ENCODE assay signal across 9 cellular contexts in genomic region chr12:14828896-14829295, GRCh38. TPM values are rescaled to one million over a fixed set of nuclear protein-coding genes. Genes with fewer than 3 reads are reported as not detected.
DNase-seq lines count a peak whose midpoint lies in the region; ATAC-seq and TF ChIP-seq lines count a peak whose summit lies in the region.
"Had no signal": no experiment of that assay in that cellular context is flagged by ENCODE, and none has a peak within 500 bp of the region (broad histone marks: within the 10 kb centered on the region; RNA-seq: fewer than 3 reads in every experiment).

No MANE protein-coding gene starts in this region.

- H3K9me3 Mint-ChIP-seq in endothelial cell (ENCODE audit: unreplicated experiment) = no peaks in the 10 kb centered on the region
- H3K9me3 Mint-ChIP-seq: dendritic cell treated with granulocyte-macrophage colony-stimulating factor and Interleukin-4, amounts not matched to agents 40 ng/mL and 50 ng/mL, for 4 days had no signal

- peaks cover 4% of the 10 kb centered on the region for H3K27me3 Mint-ChIP-seq in endothelial cell (ENCODE audit: unreplicated experiment)

- DNase-seq in DMS 273 (lab: John Stamatoyannopoulos, UW; ENCODE audit: unreplicated experiment) (peak; percentile 47), DMS 273 treated with DMSO at 0.1 percent for 48 hours (lab: John Stamatoyannopoulos, UW) (no peak), SK-MEL-5 (ENCODE audit: low read depth, low spot score) (peak; percentile 77), myocyte (ENCODE audit: low read depth) (peak; percentile 18), endothelial cell (ENCODE audit: low spot score) (no peak)
- DNase-seq in stimulated activated CD4-positive, alpha-beta T cell treated with anti-CD3 and anti-CD28 coated beads, Interleukin-4, amount 100 ng/mL, for 24 hours = no peak
- no peak for DNase-seq in activated CD4-positive, alpha-beta T cell treated with anti-CD3 and anti-CD28 coated beads for 4 hours

- no peak for TF ChIP-seq CTCF in endothelial cell (IDR thresholded peaks at IDR 0.05; ENCODE audit: unreplicated experiment)

- ATAC-seq in HG02623 (IDR thresholded peaks at IDR 0.05; ENCODE audit: unreplicated experiment) = peak; percentile 74

- no peak overlapping the region for H3K27ac Mint-ChIP-seq in endothelial cell (ENCODE audit: unreplicated experiment)
- H3K27ac Mint-ChIP-seq: dendritic cell treated with granulocyte-macrophage colony-stimulating factor and Interleukin-4, amounts not matched to agents 40 ng/mL and 50 ng/mL, for 4 days had no signal

- no peaks in the 10 kb centered on the region for H3K36me3 Mint-ChIP-seq in endothelial cell (ENCODE audit: low read depth, unreplicated experiment)

- no peak overlapping the region for H3K4me3 Mint-ChIP-seq in endothelial cell (ENCODE audit: unreplicated experiment)
- H3K4me3 Mint-ChIP-seq: dendritic cell treated with granulocyte-macrophage colony-stimulating factor and Interleukin-4, amounts not matched to agents 40 ng/mL and 50 ng/mL, for 4 days had no signal

- in situ Hi-C loops in SK-MEL-5 (cut with HindIII; ENCODE audit: low pct_unique_long_range_greater_than_20kb, low sequenced_read_pairs) = no loop called here

- H3K4me1 Mint-ChIP-seq in endothelial cell (ENCODE audit: unreplicated experiment) = peaks cover 7% of the 10 kb centered on the region

RNA-seq across cellular contexts. Expression of gene ART4, which starts 14.4 kb away (rescaled TPM):
- not detected in 2 replicates for total RNA-seq in SK-MEL-5 (2014; rRNA removed; shearing (Covaris generic))
- polyA plus RNA-seq in SK-MEL-5 (2015; cell fraction: cytosol; rRNA removed) = not detected in 2 replicates
- polyA plus RNA-seq in SK-MEL-5 (2015; cell fraction: nucleus; rRNA removed) = not detected in 2 replicates
- total RNA-seq in myocyte = not detected in 2 replicates
- polyA plus RNA-seq in myocyte (2012) = 0.03 TPM
- 3.5 TPM for total RNA-seq in endothelial cell (ENCODE audit: unreplicated experiment)

RNA-seq across cellular contexts. Expression of gene SMCO3, which starts 14.9 kb away (rescaled TPM):
- total RNA-seq in SK-MEL-5 (2014; rRNA removed; shearing (Covaris generic)) = 0.24 TPM in 1 of 2 replicates, not detected in the other
- polyA plus RNA-seq in SK-MEL-5 (2015; cell fraction: cytosol; rRNA removed) = 0.05 and 0.09 TPM in 2 replicates
- polyA plus RNA-seq in SK-MEL-5 (2015; cell fraction: nucleus; rRNA removed) = not detected in 2 replicates
- total RNA-seq in myocyte (not detected in 2 replicates), endothelial cell (ENCODE audit: unreplicated experiment) (0.13 TPM)
- 0.09 TPM for polyA plus RNA-seq in myocyte (2012)

RNA-seq across cellular contexts. Expression of gene C12orf60, which starts 25.4 kb away (rescaled TPM):
- 14.1 and 15.9 TPM in 2 replicates for total RNA-seq in SK-MEL-5 (2014; rRNA removed; shearing (Covaris generic))
- 4.2 and 4.3 TPM in 2 replicates for polyA plus RNA-seq in SK-MEL-5 (2015; cell fraction: cytosol; rRNA removed)
- 2.0 and 5.4 TPM in 2 replicates for polyA plus RNA-seq in SK-MEL-5 (2015; cell fraction: nucleus; rRNA removed)
- total RNA-seq in myocyte (1.5 and 1.8 TPM in 2 replicates), endothelial cell (ENCODE audit: unreplicated experiment) (1.8 TPM)
- polyA plus RNA-seq in myocyte (2012) = 1.6 TPM

RNA-seq across cellular contexts. Expression of gene WBP11, which starts 25.6 kb away (rescaled TPM):
- total RNA-seq in SK-MEL-5 (2014; rRNA removed; shearing (Covaris generic)) = 33.2 and 33.7 TPM in 2 replicates
- polyA plus RNA-seq in SK-MEL-5 (2015; cell fraction: cytosol; rRNA removed) = 62.4 and 70.6 TPM in 2 replicates
- polyA plus RNA-seq in SK-MEL-5 (2015; cell fraction: nucleus; rRNA removed) = 28.4 and 34.5 TPM in 2 replicates
- total RNA-seq in myocyte (20.5 and 26.5 TPM in 2 replicates), endothelial cell (ENCODE audit: unreplicated experiment) (64.6 TPM)
- polyA plus RNA-seq in myocyte (2012) = 27.6 TPM

RNA-seq across cellular contexts. Expression of gene MGP, which starts 56.8 kb away (rescaled TPM):
- 402 and 415 TPM in 2 replicates for total RNA-seq in SK-MEL-5 (2014; rRNA removed; shearing (Covaris generic))
- 169 and 276 TPM in 2 replicates for polyA plus RNA-seq in SK-MEL-5 (2015; cell fraction: cytosol; rRNA removed)
- 34.3 and 59.2 TPM in 2 replicates for polyA plus RNA-seq in SK-MEL-5 (2015; cell fraction: nucleus; rRNA removed)
- total RNA-seq in myocyte (not detected in 2 replicates), endothelial cell (ENCODE audit: unreplicated experiment) (0.26 TPM)
- 0.33 TPM for polyA plus RNA-seq in myocyte (2012)

Comparison
In these comparisons a context has a peak if more than half of its experiments do, and no peak if none do; other contexts are left out.
1. DNase-seq: peak in DMS 273 (single experiment), SK-MEL-5 (single experiment) and myocyte (single experiment); none in DMS 273 treated with DMSO at 0.1 percent for 48 hours (single experiment), stimulated activated CD4-positive, alpha-beta T cell treated with anti-CD3 and anti-CD28 coated beads, Interleukin-4, amount 100 ng/mL, for 24 hours (single experiment), activated CD4-positive, alpha-beta T cell treated with anti-CD3 and anti-CD28 coated beads for 4 hours (0 of 2) and endothelial cell (single experiment).